ENCODE assay signal across 8 cellular contexts in the genomic region with DNA sequence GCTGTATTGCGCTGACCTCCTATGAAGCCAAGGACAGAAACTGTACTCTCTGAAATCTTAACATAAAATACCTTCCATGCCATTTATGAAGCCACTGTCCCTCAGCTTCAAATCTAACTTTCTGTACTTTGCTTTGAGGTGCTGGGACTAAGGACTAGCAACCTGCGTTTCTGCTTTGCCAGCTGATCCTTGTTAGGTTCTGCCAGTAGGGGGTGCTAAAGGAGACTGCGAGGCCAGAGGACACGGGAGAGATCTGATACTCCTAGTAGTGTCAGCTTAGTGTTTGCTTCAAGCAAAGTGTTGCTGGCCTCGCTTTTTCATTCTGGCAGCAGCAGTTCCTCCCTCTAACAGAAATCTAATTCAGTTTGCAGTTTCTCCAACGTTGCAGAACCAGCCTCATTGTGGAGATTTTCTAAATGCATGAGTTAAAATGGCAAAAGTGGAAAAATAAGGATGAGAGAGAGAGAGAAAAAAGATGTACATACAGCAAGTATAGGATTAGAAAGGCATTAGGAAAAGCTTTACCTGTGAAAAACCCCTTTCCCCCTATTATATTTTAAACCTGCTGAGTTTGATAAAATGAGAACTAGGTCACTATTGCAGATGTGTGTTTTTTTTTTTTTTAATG.
A peak's percentile ranks its signal among the peaks of the same experiment; 100 is the strongest.
DNase-seq lines count a peak whose midpoint lies in the region; ATAC-seq, FAIRE-seq and TF ChIP-seq lines count a peak whose summit lies in the region.

No MANE protein-coding gene starts in this region.

- H2AFZ ChIP-seq in neural progenitor cell (replicated peaks): no peak overlapping the region

- H3F3A ChIP-seq in neural progenitor cell (ENCODE audit: low read depth): no peaks in the 10 kb centered on the region

- H4K20me1 ChIP-seq in neural progenitor cell (ENCODE audit: low read depth): no peaks in the 10 kb centered on the region

- H3K27ac ChIP-seq in neural progenitor cell (no peak overlapping the region), vagina (no peak overlapping the region), spleen (no peak overlapping the region)

- no peak overlapping the region for H3K9ac ChIP-seq in neural progenitor cell

- TF ChIP-seq CTCF in D721Med (IDR thresholded peaks at IDR 0.05; ENCODE audit: insufficient read depth, missing control alignments): peak; percentile 93
- TF ChIP-seq CTCF in neural progenitor cell (IDR thresholded peaks at IDR 0.05): peak; percentile 90
- TF ChIP-seq CTCF in vagina (IDR thresholded peaks at IDR 0.05): no peak
- TF ChIP-seq CTCF in spleen (IDR thresholded peaks at IDR 0.05 in 8 of 11, conservative IDR thresholded peaks at IDR 0.05 in 3 of 11): peak in 5 of 11 experiments; percentile 20 to 41 (median 33)

- no peaks in the 10 kb centered on the region for H3K4me1 ChIP-seq in neural progenitor cell
- no peaks in the 10 kb centered on the region for H3K4me1 ChIP-seq in vagina
- no peaks in the 10 kb centered on the region for H3K4me1 ChIP-seq in spleen

- no peaks in the 10 kb centered on the region for H3K9me3 Mint-ChIP-seq in neural progenitor cell

- no peak for TF ChIP-seq POLR2A in vagina (IDR thresholded peaks at IDR 0.05)
- no peak for TF ChIP-seq POLR2A in spleen (IDR thresholded peaks at IDR 0.05)

- no peaks in the 10 kb centered on the region for H3K9me3 ChIP-seq in neural progenitor cell (ENCODE audit: low read depth)
- no peaks in the 10 kb centered on the region for H3K9me3 ChIP-seq in vagina
- peaks cover 0 to 18% (median 0%) of the 10 kb centered on the region in 8 donors for H3K9me3 ChIP-seq in spleen

- ATAC-seq in GM18907 (IDR thresholded peaks at IDR 0.05; ENCODE audit: unreplicated experiment) (peak; percentile 68), HG02763 (IDR thresholded peaks at IDR 0.05; ENCODE audit: unreplicated experiment) (no peak)

- no peaks in the 10 kb centered on the region for H3K27me3 ChIP-seq in neural progenitor cell
- H3K27me3 ChIP-seq in vagina: no peaks in the 10 kb centered on the region
- peaks cover 0 to 4% (median 0%) of the 10 kb centered on the region in 7 donors for H3K27me3 ChIP-seq in spleen (replicated peaks in 1 of 7)

- DNase-seq in D721Med (ENCODE audit: insufficient read length, low spot score): peak; percentile 15
- peak; percentile 15 for DNase-seq in NCI-H446 treated with DMSO at 0.1 percent for 48 hours (lab: John Stamatoyannopoulos, UW)
- DNase-seq in cerebellar cortex (ENCODE audit: low spot score): peak; percentile 69
- DNase-seq in neural progenitor cell (ENCODE audit: low spot score): peak; percentile 83
- no peak for DNase-seq in vagina (ENCODE audit: extremely low spot score in 2 of 2)
- DNase-seq in spleen: no peak

- 12 to 18% (median 16%) methylated on average over 6 of the region's 6 CpGs for WGBS in spleen, 5 donors

- no peaks in the 10 kb centered on the region for H3K36me3 ChIP-seq in neural progenitor cell
- no peaks in the 10 kb centered on the region for H3K36me3 ChIP-seq in vagina
- H3K36me3 ChIP-seq in spleen: no peaks in the 10 kb centered on the region

- H3K27me3 Mint-ChIP-seq in neural progenitor cell (ENCODE audit: insufficient read depth, low read depth): peaks cover 2% of the 10 kb centered on the region

- H3K27ac Mint-ChIP-seq in neural progenitor cell: no peak overlapping the region

- no peaks in the 10 kb centered on the region for H3K79me2 ChIP-seq in neural progenitor cell (ENCODE audit: low read depth)

- H3K4me3 Mint-ChIP-seq in neural progenitor cell: no peak overlapping the region

- no peaks in the 10 kb centered on the region for H3K36me3 Mint-ChIP-seq in neural progenitor cell

- no peak overlapping the region for H3K4me2 ChIP-seq in neural progenitor cell

- intact Hi-C loops in vagina (cut with DNase I) (no loop called here), spleen (cut with DNase I; ENCODE audit: low total_unique reads) (no loop called here)

- H3K4me3 ChIP-seq in neural progenitor cell (no peak overlapping the region), vagina (no peak overlapping the region), spleen (no peak overlapping the region)

- H3K4me1 Mint-ChIP-seq in neural progenitor cell: peaks cover 2% of the 10 kb centered on the region

- FAIRE-seq in D721Med (lab: Jason Lieb, UNC): peak; percentile 67

Comparison
In these comparisons a context has a peak if more than half of its experiments do, and no peak if none do; other contexts are left out.
1. DNase-seq: peak in D721Med (single experiment), NCI-H446 treated with DMSO at 0.1 percent for 48 hours (single experiment), cerebellar cortex (single experiment) and neural progenitor cell (single experiment); none in vagina (0 of 2) and spleen (single experiment).
2. CTCF ChIP-seq: peak in D721Med (single experiment) and neural progenitor cell (single experiment); none in vagina (0 of 3).